In the genomic region with DNA sequence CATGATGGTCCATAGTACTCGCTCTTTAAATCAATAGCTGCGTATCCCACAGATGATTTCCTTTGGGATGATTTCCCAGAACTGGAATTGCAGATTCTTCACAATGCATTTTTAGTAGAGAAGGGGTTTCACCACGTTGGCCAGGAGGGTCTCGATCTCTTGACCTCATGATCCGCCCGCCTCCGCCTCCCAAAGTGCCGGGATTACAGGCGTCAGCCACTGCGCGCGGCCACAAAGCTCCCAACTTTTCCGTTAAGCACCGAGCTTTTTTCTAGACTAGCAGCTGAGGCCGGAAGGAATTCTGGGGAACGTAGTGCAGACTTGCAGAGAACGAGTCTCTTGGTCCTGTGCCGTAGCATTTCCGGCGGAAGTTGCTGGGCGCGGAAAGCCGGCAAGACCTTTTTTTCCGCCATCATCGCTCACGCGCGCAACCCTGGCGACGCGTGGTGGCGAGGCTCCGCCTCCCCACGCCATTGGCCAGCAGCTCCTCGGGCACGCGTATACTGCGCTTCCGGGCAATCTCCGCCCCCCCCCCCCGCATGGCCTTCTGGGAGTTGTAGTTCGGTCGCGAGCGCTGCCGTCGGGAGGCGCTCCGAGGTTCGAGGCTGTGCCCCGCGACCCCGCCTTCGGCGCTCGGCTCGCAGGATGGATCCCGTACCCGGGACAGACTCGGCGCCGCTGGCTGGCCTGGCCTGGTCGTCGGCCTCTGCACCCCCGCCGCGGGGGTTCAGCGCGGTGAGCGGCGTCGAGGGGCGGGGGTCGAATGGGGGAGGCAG, we compare ENCODE assay signal across 8 cellular contexts. TPM values are rescaled to one million over a fixed set of nuclear protein-coding genes. Genes with fewer than 3 reads are reported as not detected.
A peak's percentile ranks its signal among the peaks of the same experiment; 100 is the strongest.
DNase-seq lines count a peak whose midpoint lies in the region; ATAC-seq lines count a peak whose summit lies in the region.

A gene (plus strand): TSS at position 557 of the 776 bp plus-strand sequence. CDS start 89 bp downstream, at position 646.

- ATAC-seq in GM19035 (IDR thresholded peaks at IDR 0.05; ENCODE audit: unreplicated experiment): peak; percentile 89
- peak; percentile 79 for ATAC-seq in HG03378 (IDR thresholded peaks at IDR 0.05; ENCODE audit: unreplicated experiment)

- DNase-seq in AG08396 (ENCODE audit: low spot score): peak; percentile 99
- DNase-seq in NCI-H510A (lab: John Stamatoyannopoulos, UW): peak; percentile 96
- DNase-seq in activated CD4-positive, alpha-beta T cell treated with anti-CD3 and anti-CD28 coated beads for 1 hour: peak; percentile 94
- DNase-seq in cerebellum (ENCODE audit: low spot score): peak; percentile 100
- DNase-seq in islet precursor cell: peak; percentile 99
- DNase-seq in stimulated activated CD4-positive, alpha-beta T cell treated with anti-CD3 and anti-CD28 coated beads, Interleukin-12 subunit alpha, Interleukin-12 subunit beta, amount 100 ng/mL, for 48 hours (ENCODE audit: low read depth in 2 of 3, low spot score in 1 of 3): peak; percentile 87 to 94 (median 94)

RNA-seq across cellular contexts. Expression of the gene that starts here (rescaled TPM):
- total RNA-seq in cerebellum: 14.1 TPM

Comparison
In these comparisons a context has a peak if more than half of its experiments do, and no peak if none do; other contexts are left out.
1. Peak in every context shown above with its lines: DNase-seq and ATAC-seq.